ENCODE assay signal across 16 cellular contexts in genomic region chr1:41046347-41046775, GRCh38. TPM values are rescaled to one million over a fixed set of nuclear protein-coding genes. Genes with fewer than 3 reads are reported as not detected.
DNase-seq lines count a peak whose midpoint lies in the region; ATAC-seq and TF ChIP-seq lines count a peak whose summit lies in the region.
"Had no signal": no experiment of that assay in that cellular context is flagged by ENCODE, and none has a peak within 500 bp of the region (broad histone marks: within the 10 kb centered on the region; RNA-seq: fewer than 3 reads in every experiment).

No MANE protein-coding gene starts in this region.

- H2BK120ac ChIP-seq in neuronal stem cell (ENCODE audit: low read depth, low read length): no peak overlapping the region

- no peak overlapping the region for H3K4me2 ChIP-seq in neuronal stem cell (ENCODE audit: insufficient read depth, low read length, poor library complexity, severe bottlenecking)

- no peaks in the 10 kb centered on the region for H3K27me3 ChIP-seq in esophagus squamous epithelium
- no peaks in the 10 kb centered on the region for H3K27me3 ChIP-seq in neuronal stem cell (ENCODE audit: control insufficient read depth in 3 of 3, insufficient read depth in 3 of 3, low read depth in 1 of 3, low read length in 3 of 3)
- no peaks in the 10 kb centered on the region for H3K27me3 ChIP-seq in vagina
- no peaks in the 10 kb centered on the region for H3K27me3 ChIP-seq in tibial nerve

- no peak overlapping the region for H2BK12ac ChIP-seq in neuronal stem cell (ENCODE audit: low read length)

- ATAC-seq in activated T-cell treated with anti-CD3 and anti-CD28 coated beads, Interleukin-2, amount 50 U/mL, for 4 hours: no peak

- peaks cover 40% of the 10 kb centered on the region for H3K36me3 Mint-ChIP-seq in activated T-cell treated with anti-CD3 and anti-CD28 coated beads, Interleukin-2, amount 50 U/mL, for 4 hours (ENCODE audit: insufficient read depth)

- H3K4me1 Mint-ChIP-seq in activated T-cell treated with anti-CD3 and anti-CD28 coated beads, Interleukin-2, amount 50 U/mL, for 4 hours (ENCODE audit: low read depth): peaks cover 6% of the 10 kb centered on the region

- no peak overlapping the region for H3K4ac ChIP-seq in neuronal stem cell (ENCODE audit: low read length)

- 44 to 63% methylated on average over 10 of the region's 10 CpGs for WGBS in esophagus squamous epithelium, 2 donors
- WGBS in neuronal stem cell (ENCODE audit: extremely low coverage in 2 of 2, insufficient read length in 2 of 2, insufficient replicate concordance in 1 of 2), 2 donors: no CpG with 5 or more reads among the region's 10 CpGs
- WGBS in tibial nerve, 2 donors: 86 to 89% methylated on average over 10 of the region's 10 CpGs

- H2AK5ac ChIP-seq in neuronal stem cell (ENCODE audit: low read depth, low read length): no peak overlapping the region

- TF ChIP-seq EP300 in tibial nerve (IDR thresholded peaks at IDR 0.05): no peak

- H2BK5ac ChIP-seq in neuronal stem cell (ENCODE audit: low read length): peak overlapping the region; percentile 57

- no peak overlapping the region for H3K4me3 Mint-ChIP-seq in activated T-cell treated with anti-CD3 and anti-CD28 coated beads, Interleukin-2, amount 50 U/mL, for 4 hours
- H3K4me3 Mint-ChIP-seq: activated B cell treated with CpG ODN at 0.5 μM for 24 hours; stimulated activated naive CD8-positive, alpha-beta T cell treated with anti-CD3 and anti-CD28 coated beads, Interleukin-15, Interleukin-2, amounts not matched to agents 100 ng/mL and 50 ng/mL, for 24 hours had no signal

- peaks cover 0 to 50% (median 0%) of the 10 kb centered on the region in 3 donors for H3K36me3 ChIP-seq in esophagus squamous epithelium
- peaks cover 29 to 84% of the 10 kb centered on the region in 2 donors for H3K36me3 ChIP-seq in neuronal stem cell (replicated peaks in 1 of 2; ENCODE audit: control insufficient read depth in 2 of 2, insufficient read depth in 2 of 2, low read length in 2 of 2)
- H3K36me3 ChIP-seq in vagina: peaks cover 0 to 17% of the 10 kb centered on the region in 2 donors
- H3K36me3 ChIP-seq in tibial nerve: peaks cover 0 to 77% (median 0%) of the 10 kb centered on the region in 3 donors

- no peak overlapping the region for H4K8ac ChIP-seq in neuronal stem cell (ENCODE audit: low read depth, low read length)

- no peaks in the 10 kb centered on the region for H3K79me1 ChIP-seq in neuronal stem cell (ENCODE audit: low read depth, low read length)

- intact Hi-C loops in esophagus squamous epithelium (cut with DNase I) (no loop called here), vagina (cut with DNase I) (no loop called here)

- DNase-seq in NCI-H510A (lab: John Stamatoyannopoulos, UW) (peak; percentile 30), NCI-H510A treated with DMSO at 0.1 percent for 48 hours (lab: John Stamatoyannopoulos, UW) (no peak), esophagus squamous epithelium (lab: John Stamatoyannopoulos, UW) (no peak), neuronal stem cell (ENCODE audit: low spot score) (no peak), vagina (ENCODE audit: extremely low spot score in 2 of 2) (no peak), tibial nerve (ENCODE audit: low spot score in 2 of 2) (no peak)
- DNase-seq in activated T-cell treated with anti-CD3 and anti-CD28 coated beads, Interleukin-2, amount 50 U/mL, for 4 hours: no peak
- no peak for DNase-seq in stimulated activated CD4-positive, alpha-beta T cell treated with anti-CD3 and anti-CD28 coated beads, Interleukin-4, amount 100 ng/mL, for 4 hours
- DNase-seq: activated B cell treated with CpG ODN at 0.5 μM for 24 hours; Caco-2; effector CD4-positive, alpha-beta T cell; glutamatergic neuron; NCI-H1417; stimulated activated CD4-positive, alpha-beta T cell treated with anti-CD3 and anti-CD28 coated beads, Interleukin-4, amount 100 ng/mL, for 24 hours had no signal

- no peak overlapping the region for H3K4me3 ChIP-seq in esophagus squamous epithelium
- no peak overlapping the region for H3K4me3 ChIP-seq in neuronal stem cell (ENCODE audit: low read length in 2 of 2)
- no peak overlapping the region for H3K4me3 ChIP-seq in vagina
- H3K4me3 ChIP-seq in tibial nerve: no peak overlapping the region
- H3K4me3 ChIP-seq: HAP-1 had no signal

- no peak overlapping the region for H3K18ac ChIP-seq in neuronal stem cell (ENCODE audit: low read length)

- H3K27ac ChIP-seq in esophagus squamous epithelium (peak overlapping the region; percentile 85 to 91 (median 88)), neuronal stem cell (replicated peaks; ENCODE audit: low read length) (no peak overlapping the region), vagina (peak overlapping the region; percentile 42), tibial nerve (peak overlapping the region in 2 of 4 donors; percentile 58 to 74)

- no peaks in the 10 kb centered on the region for H3K9me3 Mint-ChIP-seq in activated T-cell treated with anti-CD3 and anti-CD28 coated beads, Interleukin-2, amount 50 U/mL, for 4 hours
- H3K9me3 Mint-ChIP-seq: activated B cell treated with CpG ODN at 0.5 μM for 24 hours; stimulated activated naive CD8-positive, alpha-beta T cell treated with anti-CD3 and anti-CD28 coated beads, Interleukin-15, Interleukin-2, amounts not matched to agents 100 ng/mL and 50 ng/mL, for 24 hours had no signal

- H3K9me3 ChIP-seq in esophagus squamous epithelium (no peaks in the 10 kb centered on the region), neuronal stem cell (replicated peaks in 1 of 2; ENCODE audit: control insufficient read depth in 2 of 2, insufficient read depth in 1 of 2, low read depth in 1 of 2, low read length in 2 of 2) (no peaks in the 10 kb centered on the region), vagina (no peaks in the 10 kb centered on the region), tibial nerve (no peaks in the 10 kb centered on the region)
- H3K9me3 ChIP-seq: Caco-2, HAP-1 had no signal

- TF ChIP-seq POLR2A in esophagus squamous epithelium (IDR thresholded peaks at IDR 0.05) (no peak), vagina (IDR thresholded peaks at IDR 0.05) (no peak), tibial nerve (IDR thresholded peaks at IDR 0.05) (no peak)

- H4K91ac ChIP-seq in neuronal stem cell (ENCODE audit: low read depth, low read length, poor library complexity): no peak overlapping the region

- peaks cover 6 to 41% (median 31%) of the 10 kb centered on the region in 3 donors for H3K4me1 ChIP-seq in esophagus squamous epithelium
- peaks cover 0 to 2% of the 10 kb centered on the region in 2 donors for H3K4me1 ChIP-seq in neuronal stem cell (ENCODE audit: control insufficient read depth in 2 of 2, insufficient read depth in 1 of 2, low read depth in 1 of 2, low read length in 2 of 2)
- peaks cover 6% of the 10 kb centered on the region for H3K4me1 ChIP-seq in vagina
- peaks cover 0 to 26% (median 5%) of the 10 kb centered on the region in 4 donors for H3K4me1 ChIP-seq in tibial nerve
- H3K4me1 ChIP-seq: Caco-2, HAP-1 had no signal

- H3K9ac ChIP-seq in neuronal stem cell (ENCODE audit: low read depth, low read length, poor library complexity): peak overlapping the region; percentile 51

- no peak overlapping the region for H2AFZ ChIP-seq in neuronal stem cell (ENCODE audit: low read length)

- TF ChIP-seq CTCF in esophagus squamous epithelium (IDR thresholded peaks at IDR 0.05): no peak
- no peak for TF ChIP-seq CTCF in vagina (IDR thresholded peaks at IDR 0.05)
- no peak for TF ChIP-seq CTCF in tibial nerve (IDR thresholded peaks at IDR 0.05)

- no peak overlapping the region for H3K14ac ChIP-seq in neuronal stem cell (ENCODE audit: low read length)

- H3K27me3 Mint-ChIP-seq in activated T-cell treated with anti-CD3 and anti-CD28 coated beads, Interleukin-2, amount 50 U/mL, for 4 hours (ENCODE audit: low read depth): no peaks in the 10 kb centered on the region
- H3K27me3 Mint-ChIP-seq: activated B cell treated with CpG ODN at 0.5 μM for 24 hours; stimulated activated naive CD8-positive, alpha-beta T cell treated with anti-CD3 and anti-CD28 coated beads, Interleukin-15, Interleukin-2, amounts not matched to agents 100 ng/mL and 50 ng/mL, for 24 hours had no signal

- H2BK15ac ChIP-seq in neuronal stem cell (ENCODE audit: low read length): no peak overlapping the region

- peak overlapping the region; percentile 87 for H3K23ac ChIP-seq in neuronal stem cell (ENCODE audit: low read depth, low read length, poor library complexity)

RNA-seq across cellular contexts. Expression of gene SLFNL1, which starts 24.8 kb away (rescaled TPM):
- total RNA-seq in esophagus squamous epithelium (under 1 TPM in 2 of 4 donors, not detected in 2; 0.49 to 0.76 TPM), vagina (1.2 TPM), tibial nerve (1 to 10 TPM in 2 of 4 donors, under 1 TPM in 2; 0.20 to 2.4 (median 0.63) TPM)
- 0.07 TPM for polyA plus RNA-seq in neuronal stem cell (2013, experiment 1 of 2)
- 0.01 TPM for polyA plus RNA-seq in neuronal stem cell (2013, experiment 2 of 2)
- under 1 TPM in 2 of 3 donors, not detected in 1; 0.05 to 0.24 TPM for total RNA-seq in activated T-cell treated with anti-CD3 and anti-CD28 coated beads, Interleukin-2, amount 50 U/mL, for 4 hours
